22 cellular contexts compared by ENCODE assay signal in genomic region chr6:34941421-34941820, GRCh38. TPM values are rescaled to one million over a fixed set of nuclear protein-coding genes. Genes with fewer than 3 reads are reported as not detected.
DNase-seq lines count a peak whose midpoint lies in the region; ATAC-seq, FAIRE-seq and TF ChIP-seq lines count a peak whose summit lies in the region.
"Had no signal": no experiment of that assay in that cellular context is flagged by ENCODE, and none has a peak within 500 bp of the region (broad histone marks: within the 10 kb centered on the region; RNA-seq: fewer than 3 reads in every experiment).

No MANE protein-coding gene starts in this region.

- dilution Hi-C loops in IMR-90 (cut with HindIII; ENCODE audit: low sequenced_read_pairs, unreplicated experiment) = no loop called here

- H2BK12ac ChIP-seq in H1 (ENCODE audit: low read depth, low read length) = no peak overlapping the region

- H4K8ac ChIP-seq in IMR-90 (ENCODE audit: low read depth in 2 of 2, low read length in 2 of 2) = no peak overlapping the region
- H4K8ac ChIP-seq in H1 (ENCODE audit: extremely low read depth, insufficient read depth, low read length) = no peak overlapping the region

- H3K14ac ChIP-seq in IMR-90 (replicated peaks; ENCODE audit: low read depth, low read length) (no peak overlapping the region), H1 (ENCODE audit: insufficient read length) (no peak overlapping the region)

- no TSS peak for BruUV-seq in HepG2 (replicated peaks; lab: Mats Ljungman, UMichigan)
- no TSS peak for BruUV-seq in IMR-90 (replicated peaks; lab: Mats Ljungman, UMichigan)

- H4K5ac ChIP-seq in IMR-90 (ENCODE audit: low read depth, low read length) (no peak overlapping the region), H1 (ENCODE audit: insufficient read length, low read depth, low read length) (no peak overlapping the region)

- no peak overlapping the region for H3K23ac ChIP-seq in IMR-90 (ENCODE audit: low read depth, low read length)
- H3K23ac ChIP-seq in H1 (ENCODE audit: insufficient read length) = no peak overlapping the region

- H2BK5ac ChIP-seq in IMR-90 (ENCODE audit: low read depth, low read length, poor library complexity, severe bottlenecking) (no peak overlapping the region), H1 (ENCODE audit: low read depth, low read length) (no peak overlapping the region)

- H3K4ac ChIP-seq in IMR-90 (ENCODE audit: low read depth, low read length) = no peak overlapping the region
- no peak overlapping the region for H3K4ac ChIP-seq in H1 (replicated peaks; ENCODE audit: insufficient read length, low read depth, low read length)

- H2BK20ac ChIP-seq in IMR-90 (ENCODE audit: low read depth, low read length) (no peak overlapping the region), H1 (ENCODE audit: low read length) (no peak overlapping the region)

- TF ChIP-seq POLR2A in HepG2 (IDR thresholded peaks at IDR 0.05; ENCODE audit: insufficient read depth in 1 of 2, low read depth in 2 of 2, low read length in 2 of 2) (no peak), right lobe of liver (IDR thresholded peaks at IDR 0.05) (no peak), IMR-90 (IDR thresholded peaks at IDR 0.05; ENCODE audit: low read depth, low read length) (no peak), H1 (IDR thresholded peaks at IDR 0.05; ENCODE audit: control extremely low read depth in 1 of 2, low read depth in 2 of 2, low read length in 2 of 2) (no peak)

- peaks cover 26% of the 10 kb centered on the region for H3K4me1 ChIP-seq in HepG2 (ENCODE audit: insufficient read depth, low read length)
- H3K4me1 ChIP-seq in right lobe of liver = peaks cover 0 to 37% (median 7%) of the 10 kb centered on the region in 4 donors
- no peaks in the 10 kb centered on the region for H3K4me1 ChIP-seq in IMR-90 (ENCODE audit: control insufficient read depth, insufficient read depth, low read length)
- H3K4me1 ChIP-seq in H1 (replicated peaks in 1 of 4; ENCODE audit: control insufficient read depth in 3 of 4, insufficient read depth in 4 of 4, low read length in 3 of 4) = no peaks in the 10 kb centered on the region
- H3K4me1 ChIP-seq: HAP-1 had no signal

- peaks cover 7 to 10% of the 10 kb centered on the region in 2 donors for H3K36me3 Mint-ChIP-seq in CD14-positive monocyte

- H2AFZ ChIP-seq in HepG2 (ENCODE audit: low read length) (no peak overlapping the region), IMR-90 (replicated peaks; ENCODE audit: low read length, poor library complexity) (no peak overlapping the region), H1 (ENCODE audit: low read length) (no peak overlapping the region)
- H2AFZ ChIP-seq: GM23338 had no signal

- no peak overlapping the region for H4K91ac ChIP-seq in IMR-90 (ENCODE audit: insufficient read depth, low read depth, low read length)
- H4K91ac ChIP-seq in H1 (replicated peaks; ENCODE audit: insufficient read length, low read length) = no peak overlapping the region

- DNase-seq in HepG2 (ENCODE audit: low spot score) = no peak
- DNase-seq in right lobe of liver = no peak
- DNase-seq in IMR-90 = no peak
- DNase-seq in H1 (ENCODE audit: low read depth in 1 of 2, low spot score in 2 of 2) = no peak
- no peak for DNase-seq in NCI-H2081 (lab: John Stamatoyannopoulos, UW)
- no peak for DNase-seq in CD14-positive monocyte (ENCODE audit: low spot score)
- no peak for DNase-seq in stimulated activated CD4-positive, alpha-beta T cell treated with anti-CD3 and anti-CD28 coated beads, Interleukin-1b, Interleukin-23, amount 100 ng/mL, for 48 hours
- DNase-seq: Calu3; CD4-positive, alpha-beta T cell; CD8-positive, alpha-beta memory T cell; DMS53; DMS79 treated with DMSO at 0.1 percent for 48 hours; GF-D8; HFFc6 had no signal

- H3K56ac ChIP-seq in IMR-90 (ENCODE audit: extremely low read depth, insufficient read depth, low read length) (no peak overlapping the region), H1 (replicated peaks; ENCODE audit: insufficient read length, low read depth, low read length) (no peak overlapping the region)

- ATAC-seq in HepG2 = no peak
- ATAC-seq in right lobe of liver = no peak
- no peak for ATAC-seq in IMR-90 (ENCODE audit: low read depth)
- ATAC-seq: GM23338 had no signal

- no peaks in the 10 kb centered on the region for H3K9me3 ChIP-seq in HepG2 (ENCODE audit: low read length)
- H3K9me3 ChIP-seq in right lobe of liver = no peaks in the 10 kb centered on the region
- H3K9me3 ChIP-seq in IMR-90 (ENCODE audit: control insufficient read depth, insufficient read depth, low read length) = no peaks in the 10 kb centered on the region
- H3K9me3 ChIP-seq in H1 (ENCODE audit: insufficient read depth in 2 of 2, low read depth in 1 of 2, low read length in 1 of 2) = no peaks in the 10 kb centered on the region; a peak in 2 of 4 replicates
- H3K9me3 ChIP-seq: BLaER1, HAP-1 had no signal

- peaks cover 3% of the 10 kb centered on the region; the same call in 1 of the 2 replicates for H4K20me1 ChIP-seq in HepG2 (ENCODE audit: insufficient read depth, low read length)
- H4K20me1 ChIP-seq in IMR-90 (ENCODE audit: insufficient read depth, low read length) = no peaks in the 10 kb centered on the region; the same call in 1 of the 2 replicates
- H4K20me1 ChIP-seq in H1 (replicated peaks in 1 of 2; ENCODE audit: control insufficient read depth in 1 of 2, insufficient read depth in 2 of 2, low read length in 2 of 2) = peaks cover 0 to 3% of the 10 kb centered on the region in 2 experiments
- H4K20me1 ChIP-seq: BLaER1 had no signal

- H3K4me2 ChIP-seq in HepG2 (ENCODE audit: low read depth, low read length) (no peak overlapping the region), IMR-90 (ENCODE audit: low read depth, low read length) (no peak overlapping the region), H1 (ENCODE audit: insufficient read depth in 1 of 2, low read depth in 2 of 2, low read length in 2 of 2) (no peak overlapping the region)
- H3K4me2 ChIP-seq: BLaER1, GM23338 had no signal

- no peak overlapping the region for H2BK15ac ChIP-seq in IMR-90 (ENCODE audit: low read depth, low read length)
- H2BK15ac ChIP-seq in H1 (ENCODE audit: low read length) = no peak overlapping the region

- TF ChIP-seq RAD21 in HepG2 (CRISPR knock-in tag; IDR thresholded peaks at IDR 0.05) (no peak), IMR-90 (IDR thresholded peaks at IDR 0.05; ENCODE audit: low read length) (no peak), H1 (IDR thresholded peaks at IDR 0.05 in 1 of 2, conservative IDR thresholded peaks at IDR 0.05 in 1 of 2; ENCODE audit: low read depth in 2 of 2, low read length in 2 of 2) (no peak)

- peaks cover 4% of the 10 kb centered on the region for H3K79me2 ChIP-seq in HepG2 (ENCODE audit: insufficient read depth, low read length)
- H3K79me2 ChIP-seq in H1 (ENCODE audit: control insufficient read depth in 1 of 2, insufficient read depth in 2 of 2, low read length in 2 of 2) = peaks cover 0 to 40% of the 10 kb centered on the region in 2 experiments; a peak in 2 of 4 replicates

- 97% methylated on average over 4 of the region's 4 CpGs for WGBS in HepG2 (ENCODE audit: low lambda C conversion rate)
- 96% methylated on average over 4 of the region's 4 CpGs for whole genome bisulfite sequencing in right lobe of liver (ENCODE audit: insufficient coverage, low coverage, low lambda C conversion rate, missing lambda C conversion rate)
- 100% methylated on average over 2 of the region's 4 CpGs; no CpG with 5 or more reads in 1 of the 2 experiments for WGBS in IMR-90 (ENCODE audit: extremely low coverage in 2 of 2, insufficient read length in 1 of 2), 2 experiments
- 88% methylated on average over 4 of the region's 4 CpGs; no CpG with 5 or more reads in 1 of the 2 experiments for WGBS in H1 (ENCODE audit: extremely low coverage in 1 of 2, insufficient coverage in 1 of 2, insufficient read length in 1 of 2, insufficient replicate concordance in 2 of 2, low coverage in 1 of 2, low lambda C conversion rate in 2 of 2, missing lambda C conversion rate in 1 of 2), 2 experiments

- H3K79me1 ChIP-seq in IMR-90 (ENCODE audit: low read depth in 1 of 2, low read length in 2 of 2) = peaks cover 3 to 11% of the 10 kb centered on the region in 2 experiments; a peak in 2 of 4 replicates
- H3K79me1 ChIP-seq in H1 (ENCODE audit: low read depth, low read length) = peaks cover 2% of the 10 kb centered on the region; the same call in 1 of the 2 replicates

- CTCF ChIA-PET in HepG2 (lab: Yijun Ruan, JAX; ENCODE audit: low intra/inter-chr PET ratio, low total read pairs) (no interaction called here), IMR-90 (lab: Yijun Ruan, JAX) (no interaction called here), H1 (lab: Charles Lee; ENCODE audit: partially characterized antibody) (interaction anchor here (1.3 kb wide), 1 partner anchor 46 kb away, joined by 3 read pairs; no protein-coding TSS in a partner anchor)

- H3K36me3 ChIP-seq in HepG2 (replicated peaks in 1 of 2; ENCODE audit: control insufficient read depth in 1 of 2, insufficient read depth in 2 of 2, low read length in 2 of 2) (no peaks in the 10 kb centered on the region), right lobe of liver (no peaks in the 10 kb centered on the region), IMR-90 (ENCODE audit: control insufficient read depth, insufficient read depth, low read length) (no peaks in the 10 kb centered on the region), H1 (ENCODE audit: control insufficient read depth in 2 of 4, insufficient read depth in 4 of 4, low read length in 3 of 4) (no peaks in the 10 kb centered on the region)
- H3K36me3 ChIP-seq: HAP-1 had no signal

- peaks cover 20% of the 10 kb centered on the region for H3K4me1 Mint-ChIP-seq in CD14-positive monocyte

- peaks cover 0 to 1% (median 0%) of the 10 kb centered on the region in 3 donors for H3K27me3 Mint-ChIP-seq in CD14-positive monocyte (ENCODE audit: low read depth in 3 of 3)
- H3K27me3 Mint-ChIP-seq: B cell; CD4-positive, alpha-beta T cell; CD8-positive, alpha-beta memory T cell had no signal

- H3K9ac ChIP-seq in HepG2 (ENCODE audit: insufficient read depth, low read depth, low read length) = no peak overlapping the region
- no peak overlapping the region for H3K9ac ChIP-seq in IMR-90 (ENCODE audit: low read depth, low read length)
- no peak overlapping the region for H3K9ac ChIP-seq in H1 (replicated peaks in 1 of 4; ENCODE audit: extremely low read depth in 1 of 4, low read depth in 3 of 4, low read length in 3 of 4)
- H3K9ac ChIP-seq: BLaER1 had no signal

- peaks cover 0 to 3% (median 0%) of the 10 kb centered on the region in 7 donors for H3K9me3 Mint-ChIP-seq in CD14-positive monocyte
- H3K9me3 Mint-ChIP-seq: CD4-positive, alpha-beta T cell; CD8-positive, alpha-beta memory T cell; GM23338; HFFc6 had no signal

- H2BK120ac ChIP-seq in IMR-90 (ENCODE audit: low read depth, low read length) (no peak overlapping the region), H1 (replicated peaks; ENCODE audit: low read depth, low read length) (no peak overlapping the region)

- TF ChIP-seq EP300 in HepG2 (IDR thresholded peaks at IDR 0.05; ENCODE audit: low read depth in 2 of 2, low read length in 2 of 2) (no peak), HepG2 (CRISPR knock-in tag; IDR thresholded peaks at IDR 0.05; ENCODE audit: borderline replicate concordance) (no peak), H1 (IDR thresholded peaks at IDR 0.05; ENCODE audit: borderline replicate concordance in 1 of 2, low read depth in 2 of 2, low read length in 2 of 2) (no peak)

- H2AK9ac ChIP-seq in IMR-90 (replicated peaks; ENCODE audit: low read depth, low read length, poor library complexity) = no peak overlapping the region

- in situ Hi-C loops in HepG2 (cut with HindIII; ENCODE audit: extremely low pct_ligation_motif_present, low pct_unique_long_range_greater_than_20kb) = no loop called here
- in situ Hi-C loops in IMR-90 (cut with MboI; ENCODE audit: low sequenced_read_pairs) = no loop called here

- FAIRE-seq in HepG2 (lab: Jason Lieb, UNC) (no peak), H1 (lab: Jason Lieb, UNC) (no peak)
- FAIRE-seq: GM12891, GM18507, H54 had no signal

- H3K27me3 ChIP-seq in HepG2 (ENCODE audit: control insufficient read depth in 1 of 2, insufficient read depth in 2 of 2, low read length in 2 of 2) (no peaks in the 10 kb centered on the region), right lobe of liver (no peaks in the 10 kb centered on the region), IMR-90 (ENCODE audit: control insufficient read depth, insufficient read depth, low read length) (no peaks in the 10 kb centered on the region), H1 (replicated peaks in 1 of 4; ENCODE audit: control insufficient read depth in 3 of 4, extremely low read depth in 1 of 4, insufficient read depth in 3 of 4, low read length in 3 of 4) (no peaks in the 10 kb centered on the region)
- H3K27me3 ChIP-seq: BLaER1 had no signal

- no peak overlapping the region for H3K18ac ChIP-seq in IMR-90 (ENCODE audit: low read depth, low read length)
- H3K18ac ChIP-seq in H1 (ENCODE audit: extremely low read depth, low read length) = no peak overlapping the region

- TF ChIP-seq CTCF in HepG2 (CRISPR knock-in tag; IDR thresholded peaks at IDR 0.05) (no peak), right lobe of liver (IDR thresholded peaks at IDR 0.05) (no peak), IMR-90 (conservative IDR thresholded peaks at IDR 0.05; ENCODE audit: low read depth, low read length) (no peak), H1 (IDR thresholded peaks at IDR 0.05; ENCODE audit: control extremely low read depth in 1 of 3, insufficient read depth in 1 of 3, low read depth in 1 of 3, low read length in 3 of 3) (no peak), CD14-positive monocyte (IDR thresholded peaks at IDR 0.05) (no peak)

- no peak overlapping the region for H3K4me3 Mint-ChIP-seq in CD14-positive monocyte
- H3K4me3 Mint-ChIP-seq: B cell; CD4-positive, alpha-beta T cell; CD8-positive, alpha-beta memory T cell; GM23338; HFFc6 had no signal

- intact Hi-C loops in HepG2 (cut with micrococcal nuclease; ENCODE audit: unreplicated experiment) = no loop called here
- intact Hi-C loops in right lobe of liver (cut with DNase I) = no loop called here
- intact Hi-C loops in IMR-90 (cut with micrococcal nuclease) = no loop called here
- intact Hi-C loops in CD14-positive monocyte (cut with micrococcal nuclease) = no loop called here

- H3K9me1 ChIP-seq in IMR-90 (ENCODE audit: insufficient read depth, low read length) = no peaks in the 10 kb centered on the region

- no peak overlapping the region for H3K27ac ChIP-seq in HepG2 (ENCODE audit: extremely low read length, insufficient read depth, low read length)
- no peak overlapping the region for H3K27ac ChIP-seq in right lobe of liver
- no peak overlapping the region for H3K27ac ChIP-seq in IMR-90 (ENCODE audit: insufficient read depth, low read length)
- H3K27ac ChIP-seq in H1 (ENCODE audit: low read depth, low read length) = no peak overlapping the region
- H3K27ac ChIP-seq: BLaER1, C4-2B had no signal

- H3K27ac Mint-ChIP-seq in CD14-positive monocyte = no peak overlapping the region
- H3K27ac Mint-ChIP-seq: B cell; CD4-positive, alpha-beta T cell; CD8-positive, alpha-beta memory T cell; GM23338; HFFc6 had no signal

- POLR2A ChIA-PET in HepG2 (lab: Yijun Ruan, JAX) = no interaction called here
- POLR2A ChIA-PET in IMR-90 (lab: Charles Lee; ENCODE audit: unreplicated experiment) = no interaction called here
- POLR2A ChIA-PET in H1 (lab: Charles Lee; ENCODE audit: partially characterized antibody) = no interaction called here

- H3K4me3 ChIP-seq in HepG2 (replicated peaks in 1 of 3; ENCODE audit: insufficient read depth in 1 of 3, low read depth in 2 of 3, low read length in 3 of 3) (no peak overlapping the region), right lobe of liver (no peak overlapping the region), IMR-90 (ENCODE audit: insufficient read depth, low read depth, low read length) (no peak overlapping the region), H1 (ENCODE audit: extremely low read depth in 1 of 4, insufficient read depth in 2 of 4, low read depth in 3 of 4, low read length in 4 of 4) (no peak overlapping the region)
- H3K4me3 ChIP-seq: BLaER1, GM23338, HAP-1 had no signal

- H2AK5ac ChIP-seq in IMR-90 (ENCODE audit: low read depth, low read length) (no peak overlapping the region), H1 (ENCODE audit: low read depth, low read length) (no peak overlapping the region)

- no peaks in the 10 kb centered on the region; the same call in 1 of the 2 replicates for H3K23me2 ChIP-seq in H1 (ENCODE audit: low read depth, low read length)

RNA-seq across cellular contexts. Expression of gene ANKS1A, which starts 52.4 kb away (rescaled TPM):
- total RNA-seq in HepG2 (2016; rRNA removed; fragmentation: Illumina TruSeq; extraction: Trizol) (14.5 and 15.1 TPM in 2 replicates), right lobe of liver (10 to 100 TPM in 4 of 6 experiments, 1 to 10 TPM in 2; 6.7 to 17.4 (median 10.5) TPM), IMR-90 (2012; rRNA removed) (7.5 and 7.8 TPM in 2 replicates)
- total RNA-seq in HepG2 (2016; cell fraction: cytosol; rRNA removed; fragmentation: Illumina TruSeq; extraction: Trizol; ENCODE audit: low read depth) = 1.8 and 2.1 TPM in 2 replicates
- 11.8 and 14.7 TPM in 2 replicates for total RNA-seq in HepG2 (2016; cell fraction: insoluble cytoplasmic fraction; rRNA removed; fragmentation: Illumina TruSeq; extraction: Trizol)
- total RNA-seq in HepG2 (2016; cell fraction: membrane; rRNA removed; fragmentation: Illumina TruSeq; extraction: Trizol) = 5.1 and 5.2 TPM in 2 replicates
- total RNA-seq in HepG2 (2016; cell fraction: nucleus; rRNA removed; fragmentation: Illumina TruSeq; extraction: Trizol) = 12.6 and 14.4 TPM in 2 replicates
- polyA plus RNA-seq in HepG2 (2011; rRNA removed) (7.2 and 8.2 TPM in 2 replicates), IMR-90 (2012; rRNA removed) (7.1 and 7.2 TPM in 2 replicates), H1 (2011; rRNA removed) (9.8 and 15.1 TPM in 2 replicates), CD14-positive monocyte (1 to 10 TPM; 1.7 to 3.1 TPM)
- polyA plus RNA-seq in HepG2 (2011; cell fraction: cytosol; rRNA removed) = 3.6 and 4.0 TPM in 2 replicates
- polyA plus RNA-seq in HepG2 (2011; cell fraction: nucleus; rRNA removed) = 15.9 and 18.1 TPM in 2 replicates
- polyA plus RNA-seq in HepG2 (2012) = 10.9 and 11.3 TPM in 2 replicates
- 0.49 and 0.55 TPM in 2 replicates for polyA plus RNA-seq in HepG2 (2016; cell fraction: cytosol; fragmentation: Illumina TruSeq; extraction: Trizol; ENCODE audit: low read depth)
- polyA plus RNA-seq in HepG2 (2016; cell fraction: insoluble cytoplasmic fraction; fragmentation: Illumina TruSeq; extraction: Trizol; ENCODE audit: low read depth) = 7.8 and 11.0 TPM in 2 replicates
- polyA plus RNA-seq in HepG2 (2016; cell fraction: membrane; fragmentation: Illumina TruSeq; extraction: Trizol; ENCODE audit: low read depth) = 1.5 and 2.0 TPM in 2 replicates
- 16.3 and 18.8 TPM in 2 replicates for polyA plus RNA-seq in HepG2 (2016; cell fraction: nucleus; fragmentation: Illumina TruSeq; extraction: Trizol; ENCODE audit: insufficient read depth, low read depth)
- 16.7 and 18.1 TPM in 2 replicates for polyA minus RNA-seq in HepG2 (2011; rRNA and poly(A)+ RNA removed; ENCODE audit: low replicate concordance)
- polyA minus RNA-seq in HepG2 (2011; cell fraction: cytosol; rRNA and poly(A)+ RNA removed) = 6.1 and 8.1 TPM in 2 replicates
- 13.3 and 13.8 TPM in 2 replicates for polyA minus RNA-seq in HepG2 (2011; cell fraction: nucleus; rRNA and poly(A)+ RNA removed)
- 4.5 and 4.9 TPM in 2 replicates for polyA plus RNA-seq in IMR-90 (2012; cell fraction: cytosol; rRNA removed)
- 9.4 and 11.8 TPM in 2 replicates for polyA plus RNA-seq in IMR-90 (2012; cell fraction: nucleus; rRNA removed; ENCODE audit: low replicate concordance)
- 30.9 and 32.3 TPM in 2 replicates for total RNA-seq in H1 (2021; fragmentation: NEBNext Ultra II Directional; extraction: Animal tissue kit (Norgen Biotek cat#: 25700))
- polyA plus RNA-seq in H1 (2011; cell fraction: cytosol; rRNA removed) = 9.9 TPM
- polyA plus RNA-seq in H1 (2011; cell fraction: nucleus; rRNA removed) = 22.5 TPM
- 19.4 to 22.4 TPM (median 20.4 TPM) in 4 replicates for polyA plus RNA-seq in H1 (2012, experiment 1 of 2)
- 10.5 TPM for polyA plus RNA-seq in H1 (2012, experiment 2 of 2)
- 12.6 TPM for polyA plus RNA-seq in H1 (2013, experiment 1 of 2)
- polyA plus RNA-seq in H1 (2013, experiment 2 of 2) = 12.2 TPM
- polyA minus RNA-seq in H1 (2011; rRNA and poly(A)+ RNA removed) = 30.6 and 38.7 TPM in 2 replicates
- polyA minus RNA-seq in H1 (2011; cell fraction: cytosol; rRNA and poly(A)+ RNA removed) = 14.5 TPM
- 19.7 TPM for polyA minus RNA-seq in H1 (2011; cell fraction: nucleus; rRNA and poly(A)+ RNA removed)

RNA-seq across cellular contexts. Expression of gene TAF11, which starts 53.6 kb away (rescaled TPM):
- total RNA-seq in HepG2 (2016; rRNA removed; fragmentation: Illumina TruSeq; extraction: Trizol) (73.6 and 94.9 TPM in 2 replicates), right lobe of liver (10 to 100 TPM in 3 of 6 experiments, 1 to 10 TPM in 3; 8.9 to 13.4 (median 10.3) TPM), IMR-90 (2012; rRNA removed) (12.7 and 24.2 TPM in 2 replicates)
- total RNA-seq in HepG2 (2016; cell fraction: cytosol; rRNA removed; fragmentation: Illumina TruSeq; extraction: Trizol; ENCODE audit: low read depth) = 15.2 and 17.0 TPM in 2 replicates
- 76.1 and 101 TPM in 2 replicates for total RNA-seq in HepG2 (2016; cell fraction: insoluble cytoplasmic fraction; rRNA removed; fragmentation: Illumina TruSeq; extraction: Trizol)
- total RNA-seq in HepG2 (2016; cell fraction: membrane; rRNA removed; fragmentation: Illumina TruSeq; extraction: Trizol) = 48.5 and 59.3 TPM in 2 replicates
- total RNA-seq in HepG2 (2016; cell fraction: nucleus; rRNA removed; fragmentation: Illumina TruSeq; extraction: Trizol) = 26.5 and 29.8 TPM in 2 replicates
- polyA plus RNA-seq in HepG2 (2011; rRNA removed) (29.5 and 35.4 TPM in 2 replicates), IMR-90 (2012; rRNA removed) (17.4 and 23.3 TPM in 2 replicates), H1 (2011; rRNA removed) (23.5 and 38.2 TPM in 2 replicates), CD14-positive monocyte (10 to 100 TPM; 22.9 to 26.0 TPM)
- 19.6 and 30.9 TPM in 2 replicates for polyA plus RNA-seq in HepG2 (2011; cell fraction: cytosol; rRNA removed)
- polyA plus RNA-seq in HepG2 (2011; cell fraction: nucleus; rRNA removed) = 15.0 and 19.9 TPM in 2 replicates
- polyA plus RNA-seq in HepG2 (2012) = 25.1 and 34.4 TPM in 2 replicates
- 17.3 and 17.5 TPM in 2 replicates for polyA plus RNA-seq in HepG2 (2016; cell fraction: cytosol; fragmentation: Illumina TruSeq; extraction: Trizol; ENCODE audit: low read depth)
- 93.7 and 105 TPM in 2 replicates for polyA plus RNA-seq in HepG2 (2016; cell fraction: insoluble cytoplasmic fraction; fragmentation: Illumina TruSeq; extraction: Trizol; ENCODE audit: low read depth)
- 40.2 and 43.7 TPM in 2 replicates for polyA plus RNA-seq in HepG2 (2016; cell fraction: membrane; fragmentation: Illumina TruSeq; extraction: Trizol; ENCODE audit: low read depth)
- polyA plus RNA-seq in HepG2 (2016; cell fraction: nucleus; fragmentation: Illumina TruSeq; extraction: Trizol; ENCODE audit: insufficient read depth, low read depth) = 53.1 and 56.0 TPM in 2 replicates
- 10.4 and 14.8 TPM in 2 replicates for polyA minus RNA-seq in HepG2 (2011; rRNA and poly(A)+ RNA removed; ENCODE audit: low replicate concordance)
- 9.6 and 10.0 TPM in 2 replicates for polyA minus RNA-seq in HepG2 (2011; cell fraction: cytosol; rRNA and poly(A)+ RNA removed)
- 11.2 and 13.4 TPM in 2 replicates for polyA minus RNA-seq in HepG2 (2011; cell fraction: nucleus; rRNA and poly(A)+ RNA removed)
- 5.1 and 9.3 TPM in 2 replicates for polyA plus RNA-seq in IMR-90 (2012; cell fraction: cytosol; rRNA removed)
- 4.8 and 25.3 TPM in 2 replicates for polyA plus RNA-seq in IMR-90 (2012; cell fraction: nucleus; rRNA removed; ENCODE audit: low replicate concordance)
- total RNA-seq in H1 (2021; fragmentation: NEBNext Ultra II Directional; extraction: Animal tissue kit (Norgen Biotek cat#: 25700)) = 45.8 and 48.6 TPM in 2 replicates
- 40.4 TPM for polyA plus RNA-seq in H1 (2011; cell fraction: cytosol; rRNA removed)
- 11.9 TPM for polyA plus RNA-seq in H1 (2011; cell fraction: nucleus; rRNA removed)
- polyA plus RNA-seq in H1 (2012, experiment 1 of 2) = 40.7 to 56.3 TPM (median 45.1 TPM) in 4 replicates
- 12.9 TPM for polyA plus RNA-seq in H1 (2012, experiment 2 of 2)
- 51.2 TPM for polyA plus RNA-seq in H1 (2013, experiment 1 of 2)
- 49.7 TPM for polyA plus RNA-seq in H1 (2013, experiment 2 of 2)
- 13.3 and 13.7 TPM in 2 replicates for polyA minus RNA-seq in H1 (2011; rRNA and poly(A)+ RNA removed)
- 15.3 TPM for polyA minus RNA-seq in H1 (2011; cell fraction: cytosol; rRNA and poly(A)+ RNA removed)
- polyA minus RNA-seq in H1 (2011; cell fraction: nucleus; rRNA and poly(A)+ RNA removed) = 13.9 TPM

Comparison
In these comparisons a context has a peak if more than half of its experiments do, and no peak if none do; other contexts are left out.
1. Of the 41 proteins assayed by ChIP-seq in both HepG2 and H1: peak only in HepG2: none; only in H1: none; in both: MAFK; in neither: 40.